ENCODE assay signal across 28 cellular contexts in genomic region chr7:150444141-150444540, GRCh38. TPM values are rescaled to one million over a fixed set of nuclear protein-coding genes. Genes with fewer than 3 reads are reported as not detected.
"Had no signal": no experiment of that assay in that cellular context is flagged by ENCODE, and none has a peak within 500 bp of the region (broad histone marks: within the 10 kb centered on the region; RNA-seq: fewer than 3 reads in every experiment).

No MANE protein-coding gene starts in this region.

- DNase-seq: activated CD4-positive, alpha-beta memory T cell treated with anti-CD3 and anti-CD28 coated beads for 36 hours; activated CD4-positive, alpha-beta T cell treated with anti-CD3 and anti-CD28 coated beads for 36 hours; activated CD4-positive, alpha-beta T cell treated with anti-CD3 and anti-CD28 coated beads, Interleukin-2, amount 10 ng/mL, durations not matched to agents 24 days and 14 days; activated CD4-positive, CD25-positive, alpha-beta regulatory T cell; activated CD4-positive, CD25-positive, alpha-beta regulatory T cell treated with anti-CD3 and anti-CD28 coated beads, Interleukin-2, amount 50 U/mL, for 72 hours; activated CD8-positive, alpha-beta memory T cell treated with anti-CD3 and anti-CD28 coated beads for 24 hours; activated effector memory CD4-positive, alpha-beta T cell treated with Interleukin-2 at 50 U/mL for 16 hours; activated gamma-delta T cell treated with Interleukin-2 at 50 U/mL for 16 hours; activated naive CD4-positive, alpha-beta T cell treated with anti-CD3 and anti-CD28 coated beads, Interleukin-2, amount 50 U/mL, for 16 hours; activated naive CD4-positive, alpha-beta T cell treated with Interleukin-2 at 50 U/mL for 16 hours; activated T-cell treated with anti-CD3 and anti-CD28 coated beads, Interleukin-2, amount 50 U/mL, for 4 hours; amniotic stem cell; aorta; body of pancreas; caudate nucleus; cortex of kidney; dermis blood vessel endothelial cell; effector CD4-positive, alpha-beta T cell; effector memory CD8-positive, alpha-beta T cell; erythroblast; esophagus squamous epithelium; foreskin melanocyte; T-helper 2 cell had no signal

- ATAC-seq: activated CD4-positive, alpha-beta T cell treated with anti-CD3 and anti-CD28 coated beads for 36 hours; activated T-cell treated with anti-CD3 and anti-CD28 coated beads, Interleukin-2, amount 50 U/mL, for 4 hours; activated T-helper 17 cell treated with anti-CD3 and anti-CD28 coated beads, Interleukin-2, amount 50 U/mL, for 72 hours; body of pancreas; effector memory CD8-positive, alpha-beta T cell; gastroesophageal sphincter had no signal

- H3K4me3 Mint-ChIP-seq: activated CD4-positive, alpha-beta memory T cell treated with anti-CD3 and anti-CD28 coated beads for 36 hours; activated CD4-positive, alpha-beta T cell treated with anti-CD3 and anti-CD28 coated beads for 36 hours; activated CD4-positive, alpha-beta T cell treated with anti-CD3 and anti-CD28 coated beads, Interleukin-2, amount 10 ng/mL, durations not matched to agents 24 days and 14 days; activated naive CD8-positive, alpha-beta T cell; activated T-cell treated with anti-CD3 and anti-CD28 coated beads, Interleukin-2, amount 50 U/mL, for 4 hours; activated T-helper 17 cell treated with anti-CD3 and anti-CD28 coated beads, Interleukin-2, amount 50 U/mL, for 72 hours; effector memory CD8-positive, alpha-beta T cell had no signal

- H3K27me3 Mint-ChIP-seq: activated CD4-positive, alpha-beta memory T cell treated with anti-CD3 and anti-CD28 coated beads for 36 hours; activated CD4-positive, alpha-beta T cell treated with anti-CD3 and anti-CD28 coated beads for 36 hours; activated CD4-positive, alpha-beta T cell treated with anti-CD3 and anti-CD28 coated beads, Interleukin-2, amount 10 ng/mL, durations not matched to agents 24 days and 14 days; activated naive CD8-positive, alpha-beta T cell; activated T-helper 17 cell treated with anti-CD3 and anti-CD28 coated beads, Interleukin-2, amount 50 U/mL, for 72 hours; effector memory CD8-positive, alpha-beta T cell had no signal

- H3K9me3 Mint-ChIP-seq: activated T-helper 17 cell treated with anti-CD3 and anti-CD28 coated beads, Interleukin-2, amount 50 U/mL, for 72 hours; effector memory CD8-positive, alpha-beta T cell had no signal

- H3K36me3 ChIP-seq: esophagus squamous epithelium, gastroesophageal sphincter had no signal

- H3K27me3 ChIP-seq: body of pancreas, esophagus squamous epithelium had no signal

- H3K4me3 ChIP-seq: body of pancreas, esophagus squamous epithelium, gastroesophageal sphincter had no signal

- H3K27ac ChIP-seq: body of pancreas, esophagus squamous epithelium, gastroesophageal sphincter had no signal

- H3K27ac Mint-ChIP-seq: activated CD4-positive, alpha-beta T cell treated with anti-CD3 and anti-CD28 coated beads for 36 hours; activated CD4-positive, alpha-beta T cell treated with anti-CD3 and anti-CD28 coated beads, Interleukin-2, amount 10 ng/mL, durations not matched to agents 24 days and 14 days; activated naive CD8-positive, alpha-beta T cell; activated T-helper 17 cell treated with anti-CD3 and anti-CD28 coated beads, Interleukin-2, amount 50 U/mL, for 72 hours had no signal

RNA-seq across cellular contexts. Expression of gene GIMAP8, which starts 6.3 kb away (rescaled TPM):
- total RNA-seq: chondrocyte, fibroblast of villous mesenchyme had no signal
